8 cellular contexts compared by ENCODE assay signal in genomic region chr3:155870945-155871745, GRCh38. TPM values are rescaled to one million over a fixed set of nuclear protein-coding genes. Genes with fewer than 3 reads are reported as not detected.
A peak's percentile ranks its signal among the peaks of the same experiment; 100 is the strongest.
DNase-seq lines count a peak whose midpoint lies in the region; ATAC-seq and TF ChIP-seq lines count a peak whose summit lies in the region.

No MANE protein-coding gene starts in this region.

- H3K9me3 ChIP-seq in heart right ventricle: no peaks in the 10 kb centered on the region
- no peaks in the 10 kb centered on the region for H3K9me3 ChIP-seq in psoas muscle

- H3K4me1 Mint-ChIP-seq in activated naive CD8-positive, alpha-beta T cell treated with anti-CD3 and anti-CD28 coated beads, Interleukin-2, amount 50 U/mL, for 24 hours: peaks cover 34% of the 10 kb centered on the region

- 0 to 1% methylated on average over 78 to 83 of the region's 85 CpGs for WGBS in heart right ventricle, 2 donors
- WGBS in psoas muscle, 3 donors: 1% methylated on average over 55 to 85 of the region's 85 CpGs

- H3K36me3 ChIP-seq in heart right ventricle (no peaks in the 10 kb centered on the region), psoas muscle (ENCODE audit: insufficient read depth in 1 of 2, low read depth in 1 of 2) (no peaks in the 10 kb centered on the region)

- peak; percentile 20 for ATAC-seq in GM19043 (IDR thresholded peaks at IDR 0.05; ENCODE audit: low read depth, unreplicated experiment)
- ATAC-seq in HG03354 (IDR thresholded peaks at IDR 0.05; ENCODE audit: poor library complexity, severe bottlenecking, unreplicated experiment): peak; percentile 33
- ATAC-seq in SK-N-SH treated with all-trans-retinoic acid at 6 μM for 48 hours: peak; percentile 43
- peak; percentile 17 for ATAC-seq in activated naive CD8-positive, alpha-beta T cell treated with anti-CD3 and anti-CD28 coated beads, Interleukin-2, amount 50 U/mL, for 24 hours
- ATAC-seq in heart right ventricle: peak; percentile 26 to 72 (median 41)
- ATAC-seq in psoas muscle: peak; percentile 36 to 69 (median 51)

- TF ChIP-seq CTCF in C4-2B (conservative IDR thresholded peaks at IDR 0.05) (no peak; the same call in 1 of the 2 replicates), heart right ventricle (IDR thresholded peaks at IDR 0.05) (no peak), psoas muscle (IDR thresholded peaks at IDR 0.05) (no peak)

- peaks cover 7% of the 10 kb centered on the region for H3K36me3 Mint-ChIP-seq in activated naive CD8-positive, alpha-beta T cell treated with anti-CD3 and anti-CD28 coated beads, Interleukin-2, amount 50 U/mL, for 24 hours (ENCODE audit: low read depth)

- H3K4me3 Mint-ChIP-seq in activated naive CD8-positive, alpha-beta T cell treated with anti-CD3 and anti-CD28 coated beads, Interleukin-2, amount 50 U/mL, for 24 hours: peak overlapping the region; percentile 99

- no peaks in the 10 kb centered on the region for H3K27me3 Mint-ChIP-seq in activated naive CD8-positive, alpha-beta T cell treated with anti-CD3 and anti-CD28 coated beads, Interleukin-2, amount 50 U/mL, for 24 hours

- peak overlapping the region; percentile 92 for H3K27ac Mint-ChIP-seq in activated naive CD8-positive, alpha-beta T cell treated with anti-CD3 and anti-CD28 coated beads, Interleukin-2, amount 50 U/mL, for 24 hours

- intact Hi-C loops in heart right ventricle (cut with DNase I): loop anchor here in 4 of 10 donors (1.0 to 10.0 kb wide), 5 partner anchors 16 to 126 kb away; partner anchors contain the start of genes C3orf33 (in 3 of the 4), SLC33A1 (in 3 of the 4) and PLCH1 (in 1 of the 4)
- intact Hi-C loops in psoas muscle (cut with DNase I): loop anchor here (1.0 to 5.0 kb wide), 3 partner anchors 16 to 65 kb away; partner anchors contain the start of genes C3orf33 (in 2 of the 2) and SLC33A1 (in 2 of the 2)

- peaks cover 0 to 42% (median 33%) of the 10 kb centered on the region in 9 donors for H3K4me1 ChIP-seq in heart right ventricle
- peaks cover 19% of the 10 kb centered on the region for H3K4me1 ChIP-seq in psoas muscle

- H3K27ac ChIP-seq in C4-2B (peak overlapping the region; percentile 100), heart right ventricle (peak overlapping the region; percentile 60 to 97 (median 94)), psoas muscle (peak overlapping the region; percentile 90)

- peak; percentile 57 for DNase-seq in activated naive CD8-positive, alpha-beta T cell treated with anti-CD3 and anti-CD28 coated beads, Interleukin-2, amount 50 U/mL, for 24 hours
- peak; percentile 47 to 61 for DNase-seq in heart right ventricle
- peak; percentile 50 to 71 for DNase-seq in psoas muscle
- no peak for DNase-seq in COLO829 (ENCODE audit: low spot score)

- H3K4me3 ChIP-seq in heart right ventricle: peak overlapping the region; percentile 87 to 99 (median 97)
- H3K4me3 ChIP-seq in psoas muscle: peak overlapping the region; percentile 85

- no peaks in the 10 kb centered on the region for H3K9me3 Mint-ChIP-seq in activated naive CD8-positive, alpha-beta T cell treated with anti-CD3 and anti-CD28 coated beads, Interleukin-2, amount 50 U/mL, for 24 hours

- H3K27me3 ChIP-seq in heart right ventricle (no peaks in the 10 kb centered on the region), psoas muscle (ENCODE audit: insufficient read depth in 3 of 3, low read length in 2 of 3) (no peaks in the 10 kb centered on the region)

TF ChIP-seq in SK-N-SH treated with all-trans-retinoic acid at 6 μM for 48 hours, 23 proteins besides CTCF, POLR2A, EP300 and RAD21 (continues in another document):
- no peak for TF ChIP-seq ESRRG (CRISPR knock-in tag; IDR thresholded peaks at IDR 0.05)
- TF ChIP-seq CSRNP3 (CRISPR knock-in tag; IDR thresholded peaks at IDR 0.05): no peak
- no peak for TF ChIP-seq POU6F1 (CRISPR knock-in tag; IDR thresholded peaks at IDR 0.05; ENCODE audit: borderline replicate concordance, low read depth)
- TF ChIP-seq ISL1 (CRISPR knock-in tag; IDR thresholded peaks at IDR 0.05): no peak
- TF ChIP-seq, protein P1, sequence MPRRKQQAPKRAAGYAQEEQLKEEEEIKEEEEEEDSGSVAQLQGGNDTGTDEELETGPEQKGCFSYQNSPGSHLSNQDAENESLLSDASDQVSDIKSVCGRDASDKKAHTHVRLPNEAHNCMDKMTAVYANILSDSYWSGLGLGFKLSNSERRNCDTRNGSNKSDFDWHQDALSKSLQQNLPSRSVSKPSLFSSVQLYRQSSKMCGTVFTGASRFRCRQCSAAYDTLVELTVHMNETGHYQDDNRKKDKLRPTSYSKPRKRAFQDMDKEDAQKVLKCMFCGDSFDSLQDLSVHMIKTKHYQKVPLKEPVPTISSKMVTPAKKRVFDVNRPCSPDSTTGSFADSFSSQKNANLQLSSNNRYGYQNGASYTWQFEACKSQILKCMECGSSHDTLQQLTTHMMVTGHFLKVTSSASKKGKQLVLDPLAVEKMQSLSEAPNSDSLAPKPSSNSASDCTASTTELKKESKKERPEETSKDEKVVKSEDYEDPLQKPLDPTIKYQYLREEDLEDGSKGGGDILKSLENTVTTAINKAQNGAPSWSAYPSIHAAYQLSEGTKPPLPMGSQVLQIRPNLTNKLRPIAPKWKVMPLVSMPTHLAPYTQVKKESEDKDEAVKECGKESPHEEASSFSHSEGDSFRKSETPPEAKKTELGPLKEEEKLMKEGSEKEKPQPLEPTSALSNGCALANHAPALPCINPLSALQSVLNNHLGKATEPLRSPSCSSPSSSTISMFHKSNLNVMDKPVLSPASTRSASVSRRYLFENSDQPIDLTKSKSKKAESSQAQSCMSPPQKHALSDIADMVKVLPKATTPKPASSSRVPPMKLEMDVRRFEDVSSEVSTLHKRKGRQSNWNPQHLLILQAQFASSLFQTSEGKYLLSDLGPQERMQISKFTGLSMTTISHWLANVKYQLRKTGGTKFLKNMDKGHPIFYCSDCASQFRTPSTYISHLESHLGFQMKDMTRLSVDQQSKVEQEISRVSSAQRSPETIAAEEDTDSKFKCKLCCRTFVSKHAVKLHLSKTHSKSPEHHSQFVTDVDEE (CRISPR knock-in tag; IDR thresholded peaks at IDR 0.05): no peak
- TF ChIP-seq OSR1 (CRISPR knock-in tag; IDR thresholded peaks at IDR 0.05): no peak
- TF ChIP-seq, protein P2, sequence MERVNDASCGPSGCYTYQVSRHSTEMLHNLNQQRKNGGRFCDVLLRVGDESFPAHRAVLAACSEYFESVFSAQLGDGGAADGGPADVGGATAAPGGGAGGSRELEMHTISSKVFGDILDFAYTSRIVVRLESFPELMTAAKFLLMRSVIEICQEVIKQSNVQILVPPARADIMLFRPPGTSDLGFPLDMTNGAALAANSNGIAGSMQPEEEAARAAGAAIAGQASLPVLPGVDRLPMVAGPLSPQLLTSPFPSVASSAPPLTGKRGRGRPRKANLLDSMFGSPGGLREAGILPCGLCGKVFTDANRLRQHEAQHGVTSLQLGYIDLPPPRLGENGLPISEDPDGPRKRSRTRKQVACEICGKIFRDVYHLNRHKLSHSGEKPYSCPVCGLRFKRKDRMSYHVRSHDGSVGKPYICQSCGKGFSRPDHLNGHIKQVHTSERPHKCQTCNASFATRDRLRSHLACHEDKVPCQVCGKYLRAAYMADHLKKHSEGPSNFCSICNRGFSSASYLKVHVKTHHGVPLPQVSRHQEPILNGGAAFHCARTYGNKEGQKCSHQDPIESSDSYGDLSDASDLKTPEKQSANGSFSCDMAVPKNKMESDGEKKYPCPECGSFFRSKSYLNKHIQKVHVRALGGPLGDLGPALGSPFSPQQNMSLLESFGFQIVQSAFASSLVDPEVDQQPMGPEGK (CRISPR knock-in tag; IDR thresholded peaks at IDR 0.05; ENCODE audit: borderline replicate concordance): no peak
- no peak; the same call in 1 of the 2 replicates for TF ChIP-seq ZFP30 (CRISPR knock-in tag; IDR thresholded peaks at IDR 0.05)
- TF ChIP-seq SNAI2 (CRISPR knock-in tag; IDR thresholded peaks at IDR 0.05): no peak

RNA-seq across cellular contexts. Expression of gene GMPS, which starts 0.7 kb away (rescaled TPM):
- total RNA-seq in heart right ventricle (10 to 100 TPM; 23.5 to 34.5 (median 30.6) TPM), psoas muscle (10 to 100 TPM; 24.7 to 31.3 (median 28.3) TPM)
- polyA plus RNA-seq in heart right ventricle (10 to 100 TPM; 10.2 to 20.5 TPM), psoas muscle (10 to 100 TPM; 20.8 to 29.5 (median 27.8) TPM)

RNA-seq across cellular contexts. Expression of gene SLC33A1, which starts 16.9 kb away (rescaled TPM):
- total RNA-seq in heart right ventricle (10 to 100 TPM; 18.9 to 35.3 (median 25.8) TPM), psoas muscle (10 to 100 TPM in 1 of 4 donors, 1 to 10 TPM in 3; 7.1 to 10.2 (median 8.5) TPM)
- polyA plus RNA-seq in heart right ventricle (10 to 100 TPM in 1 of 2 donors, 1 to 10 TPM in 1; 4.3 to 12.7 TPM), psoas muscle (1 to 10 TPM; 4.2 to 7.5 (median 6.9) TPM)
